Comparison of ENCODE assay signal across 11 cellular contexts in the genomic region with DNA sequence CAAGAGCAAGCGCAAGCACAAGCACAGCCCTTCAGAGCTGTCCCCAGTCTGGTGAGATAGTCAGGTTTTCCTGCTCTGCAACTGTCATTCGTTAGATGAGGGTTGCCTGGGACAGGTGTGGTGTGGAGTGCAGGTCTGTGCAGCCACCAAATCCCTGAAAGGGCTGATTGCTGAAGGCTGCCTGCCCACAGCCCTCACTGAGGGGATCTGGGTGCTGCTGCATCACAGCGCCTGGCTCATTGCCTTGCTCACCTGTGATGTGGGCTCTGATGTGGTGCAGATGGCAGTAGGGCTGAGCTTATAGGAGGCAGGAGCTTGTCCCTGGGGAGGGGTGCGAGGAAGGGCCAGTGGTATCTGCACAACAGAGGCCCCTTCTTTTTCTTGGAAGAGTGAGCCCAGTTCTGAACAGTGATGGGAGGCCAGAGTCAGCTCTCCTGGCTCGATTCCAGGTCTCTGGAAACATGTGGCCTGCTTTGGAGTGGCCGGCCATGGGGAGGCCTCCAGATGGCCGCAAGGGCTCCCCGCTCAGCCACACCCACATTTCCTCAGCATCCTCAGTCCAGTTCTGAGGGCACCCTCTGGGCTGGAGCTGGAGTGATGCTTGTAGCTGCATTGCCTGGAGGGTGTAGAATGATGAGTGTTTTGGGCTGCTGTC. TPM values are rescaled to one million over a fixed set of nuclear protein-coding genes. Genes with fewer than 3 reads are reported as not detected.
DNase-seq lines count a peak whose midpoint lies in the region.
"Had no signal": no experiment of that assay in that cellular context is flagged by ENCODE, and none has a peak within 500 bp of the region (broad histone marks: within the 10 kb centered on the region; RNA-seq: fewer than 3 reads in every experiment).

No MANE protein-coding gene starts in this region.

- no peak overlapping the region for H3K4me2 ChIP-seq in mesendoderm (ENCODE audit: low read length)

- H3K27ac ChIP-seq in caudate nucleus (ENCODE audit: low read depth, low read length) = peak overlapping the region; percentile 67
- H3K27ac ChIP-seq in mesendoderm (ENCODE audit: low read depth, low read length) = no peak overlapping the region

- H3K56ac ChIP-seq in mesendoderm (ENCODE audit: low read length) = no peak overlapping the region

- no peak overlapping the region for H4K5ac ChIP-seq in mesendoderm (ENCODE audit: low read length)

- no peak overlapping the region for H3K4me3 ChIP-seq in mesendoderm (ENCODE audit: low read length)

- WGBS in mesendoderm (ENCODE audit: extremely low coverage, insufficient coverage, low lambda C conversion rate) = no CpG with 5 or more reads among the region's 8 CpGs

- no peak overlapping the region for H3K4ac ChIP-seq in mesendoderm (ENCODE audit: low read depth, low read length)

- no peak overlapping the region for H2BK5ac ChIP-seq in mesendoderm (ENCODE audit: low read length)

- H3K36me3 ChIP-seq in mesendoderm (ENCODE audit: control insufficient read depth, insufficient read depth, low read length) = no peaks in the 10 kb centered on the region

- peaks cover 31% of the 10 kb centered on the region for H3K79me2 ChIP-seq in mesendoderm (ENCODE audit: control insufficient read depth, insufficient read depth, low read length)

- peaks cover 3% of the 10 kb centered on the region for H3K4me1 ChIP-seq in mesendoderm (ENCODE audit: control insufficient read depth, low read depth, low read length)

- H3K18ac ChIP-seq in mesendoderm (ENCODE audit: low read length) = no peak overlapping the region

- H3K79me1 ChIP-seq in mesendoderm (ENCODE audit: low read length) = peaks cover 42% of the 10 kb centered on the region

- no peaks in the 10 kb centered on the region for H3K27me3 ChIP-seq in mesendoderm (ENCODE audit: insufficient read depth, low read length, poor library complexity)

- no peak overlapping the region for H2AK5ac ChIP-seq in mesendoderm (ENCODE audit: low read length)

- H3K23ac ChIP-seq in mesendoderm (ENCODE audit: low read length) = no peak overlapping the region

- H4K8ac ChIP-seq in mesendoderm (ENCODE audit: low read depth, low read length) = no peak overlapping the region

- H2BK120ac ChIP-seq in mesendoderm (ENCODE audit: low read depth, low read length) = no peak overlapping the region

- no peak overlapping the region for H3K9ac ChIP-seq in mesendoderm (ENCODE audit: low read length)

- intact Hi-C loops in posterior vena cava (cut with DNase I) = no loop called here

- DNase-seq in AG08395 (ENCODE audit: low spot score) (peak; percentile 74), GM03348 (ENCODE audit: low spot score) (peak; percentile 50), caudate nucleus (lab: John Stamatoyannopoulos, UW) (peak in 49 of 61 donors; percentile 4 to 76 (median 43)), left kidney (ENCODE audit: low read depth, low spot score) (peak; percentile 37), posterior vena cava (ENCODE audit: low spot score) (no peak), mesendoderm (no peak), NOMO-1 treated with dmso at 0.1 percent for 144 hours (lab: John Stamatoyannopoulos, UW; ENCODE audit: unreplicated experiment) (no peak), NCI-H187 treated with DMSO at 0.1 percent for 48 hours (lab: John Stamatoyannopoulos, UW) (no peak)
- DNase-seq: activated CD4-positive, alpha-beta T cell treated with anti-CD3 and anti-CD28 coated beads for 4 hours; NCI-H2171; SHP77 had no signal

- no peak overlapping the region for H2BK15ac ChIP-seq in mesendoderm (replicated peaks; ENCODE audit: low read depth)

RNA-seq across cellular contexts. Expression of a gene that starts 11.4 kb away (rescaled TPM):
- total RNA-seq in posterior vena cava = 10 to 100 TPM; 49.5 to 49.9 TPM
- polyA plus RNA-seq in mesendoderm (2013, experiment 1 of 2) = 47.8 TPM
- polyA plus RNA-seq in mesendoderm (2013, experiment 2 of 2) = 49.3 TPM

Comparison
In these comparisons a context has a peak if more than half of its experiments do, and no peak if none do; other contexts are left out.
1. DNase-seq: peak in AG08395 (single experiment), GM03348 (single experiment), caudate nucleus (49 of 61) and left kidney (single experiment); none in posterior vena cava (single experiment), mesendoderm (single experiment), NOMO-1 treated with dmso at 0.1 percent for 144 hours (single experiment) and NCI-H187 treated with DMSO at 0.1 percent for 48 hours (single experiment).